ENCODE assay signal across 23 cellular contexts in the genomic region with DNA sequence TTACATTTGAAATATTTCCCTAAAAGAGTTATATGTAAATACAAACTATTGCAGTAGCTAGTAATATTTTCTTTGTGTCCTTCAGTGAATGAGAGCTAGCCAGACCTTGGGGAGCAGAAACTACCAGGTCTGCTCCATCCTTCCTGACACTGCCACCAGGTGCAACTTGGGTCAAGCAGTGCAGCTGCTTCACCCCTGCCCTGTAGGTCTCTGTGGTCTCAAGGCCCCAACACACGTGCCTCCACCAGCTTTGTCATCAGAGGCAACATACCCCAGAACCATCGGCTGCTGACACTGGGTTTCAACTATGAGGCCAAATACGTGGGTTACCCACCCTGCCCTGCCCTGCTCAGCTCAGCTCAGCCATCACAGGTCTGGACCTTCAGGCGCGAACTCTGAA.
"Had no signal": no experiment of that assay in that cellular context is flagged by ENCODE, and none has a peak within 500 bp of the region (broad histone marks: within the 10 kb centered on the region; RNA-seq: fewer than 3 reads in every experiment).

No MANE protein-coding gene starts in this region.

- DNase-seq: activated CD4-positive, alpha-beta memory T cell treated with anti-CD3 and anti-CD28 coated beads, Interleukin-2, amount 10 ng/mL, durations not matched to agents 7 days and 5 days; activated CD4-positive, CD25-positive, alpha-beta regulatory T cell; activated CD4-positive, CD25-positive, alpha-beta regulatory T cell treated with anti-CD3 and anti-CD28 coated beads, Interleukin-2, amount 50 U/mL, for 72 hours; activated CD8-positive, alpha-beta memory T cell treated with anti-CD3 and anti-CD28 coated beads, Interleukin-2, amount 50 U/mL, for 48 hours; activated gamma-delta T cell; activated naive CD4-positive, alpha-beta T cell; activated naive CD8-positive, alpha-beta T cell treated with anti-CD3 and anti-CD28 coated beads, Interleukin-2, amount 10 ng/mL, durations not matched to agents 7 days and 5 days; activated T-cell treated with anti-CD3 and anti-CD28 coated beads, Interleukin-2, amount 50 U/mL, for 24 hours; activated T-cell treated with anti-CD3 and anti-CD28 coated beads, Interleukin-2, amount 50 U/mL, for 72 hours; effector memory CD4-positive, alpha-beta T cell; erythroblast; heart right ventricle; T-helper 9 cell had no signal

- H3K4me3 ChIP-seq: coronary artery, dorsolateral prefrontal cortex, esophagus muscularis mucosa, gastroesophageal sphincter, heart right ventricle, hepatocyte had no signal

- H3K79me2 ChIP-seq: hepatocyte had no signal

- H2AFZ ChIP-seq: hepatocyte had no signal

- H3K4me1 ChIP-seq: esophagus muscularis mucosa, foreskin keratinocyte, gastroesophageal sphincter, heart right ventricle had no signal

- H3K4me2 ChIP-seq: hepatocyte had no signal

- H3K9me3 ChIP-seq: esophagus muscularis mucosa, gastroesophageal sphincter, heart right ventricle had no signal

- H3K36me3 ChIP-seq: brain microvascular endothelial cell, esophagus muscularis mucosa, gastroesophageal sphincter, heart right ventricle, WERI-Rb-1 had no signal

- H3K27ac ChIP-seq: brain microvascular endothelial cell, coronary artery, dorsolateral prefrontal cortex, esophagus muscularis mucosa, foreskin keratinocyte, gastroesophageal sphincter, heart right ventricle, hepatocyte, WERI-Rb-1 had no signal

- FAIRE-seq: astrocyte, bronchial epithelial cell had no signal

- H3K27me3 ChIP-seq: brain microvascular endothelial cell, hepatocyte had no signal
